Comparison of ENCODE assay signal across 2 cellular contexts in the genomic region with DNA sequence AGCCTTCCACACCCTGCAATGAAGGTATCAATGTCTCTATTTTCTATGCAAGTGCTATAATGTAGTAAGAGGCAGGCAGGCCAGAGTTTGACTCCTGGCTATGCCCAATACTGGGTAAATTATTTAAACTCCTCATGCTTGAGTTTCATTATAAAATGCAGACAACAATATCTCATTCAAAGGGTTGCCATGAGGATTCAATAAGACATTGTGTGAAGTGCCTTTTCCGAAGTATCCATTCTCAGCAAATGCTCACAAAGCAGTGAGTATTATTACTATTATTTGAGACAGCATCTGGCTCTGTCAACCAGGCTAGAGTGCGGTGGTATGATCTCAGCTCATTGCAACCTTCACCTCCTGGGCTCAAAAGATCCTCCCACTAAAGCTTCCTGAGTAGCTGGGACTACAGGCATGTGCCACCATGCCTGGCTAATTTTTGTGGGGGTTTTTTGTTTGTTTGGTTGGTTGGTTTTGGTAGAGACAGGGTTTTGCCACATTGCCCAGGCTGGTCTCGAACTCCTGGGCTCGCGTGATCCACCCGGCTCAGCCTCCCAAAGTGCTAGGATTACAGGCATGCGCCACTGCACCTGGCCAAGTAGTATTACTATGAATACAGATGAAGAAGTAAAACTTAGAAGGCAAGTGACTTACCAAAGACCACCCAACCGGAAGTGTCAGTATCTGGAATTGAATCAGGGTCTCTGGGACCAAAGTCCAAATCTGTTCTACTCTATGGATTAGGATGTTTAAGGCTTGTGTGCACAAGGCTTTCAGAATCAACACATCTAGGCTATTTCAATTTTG.
TF ChIP-seq lines count a peak whose summit lies in the region.

No MANE protein-coding gene starts in this region.

TF ChIP-seq in IMR-90, 13 proteins besides CTCF, POLR2A, EP300 and RAD21:
- TF ChIP-seq MAFK (IDR thresholded peaks at IDR 0.05; ENCODE audit: low read depth, low read length) (no peak), BHLHE40 (IDR thresholded peaks at IDR 0.05; ENCODE audit: low read depth, low read length) (no peak), MXI1 (IDR thresholded peaks at IDR 0.05; ENCODE audit: borderline replicate concordance, low read depth, low read length) (no peak), RCOR1 (IDR thresholded peaks at IDR 0.05; ENCODE audit: insufficient replicate concordance, low read length) (no peak), FOS (IDR thresholded peaks at IDR 0.05; ENCODE audit: low read depth, low read length) (no peak), SMC3 (IDR thresholded peaks at IDR 0.05; ENCODE audit: low read depth, low read length) (no peak), CHD1 (IDR thresholded peaks at IDR 0.05; ENCODE audit: low read depth, low read length) (no peak), NFE2L2 (IDR thresholded peaks at IDR 0.05; ENCODE audit: low read depth, low read length) (no peak), CEBPB (IDR thresholded peaks at IDR 0.05; ENCODE audit: low read depth, low read length) (no peak), RFX5 (IDR thresholded peaks at IDR 0.05; ENCODE audit: low read depth, low read length) (no peak), MAZ (IDR thresholded peaks at IDR 0.05; ENCODE audit: borderline replicate concordance, low read depth, low read length) (no peak)
- TF ChIP-seq, protein P1, sequence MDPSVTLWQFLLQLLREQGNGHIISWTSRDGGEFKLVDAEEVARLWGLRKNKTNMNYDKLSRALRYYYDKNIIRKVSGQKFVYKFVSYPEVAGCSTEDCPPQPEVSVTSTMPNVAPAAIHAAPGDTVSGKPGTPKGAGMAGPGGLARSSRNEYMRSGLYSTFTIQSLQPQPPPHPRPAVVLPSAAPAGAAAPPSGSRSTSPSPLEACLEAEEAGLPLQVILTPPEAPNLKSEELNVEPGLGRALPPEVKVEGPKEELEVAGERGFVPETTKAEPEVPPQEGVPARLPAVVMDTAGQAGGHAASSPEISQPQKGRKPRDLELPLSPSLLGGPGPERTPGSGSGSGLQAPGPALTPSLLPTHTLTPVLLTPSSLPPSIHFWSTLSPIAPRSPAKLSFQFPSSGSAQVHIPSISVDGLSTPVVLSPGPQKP (IDR thresholded peaks at IDR 0.05; ENCODE audit: borderline replicate concordance, low read depth, low read length) = no peak
- TF ChIP-seq, protein P2, sequence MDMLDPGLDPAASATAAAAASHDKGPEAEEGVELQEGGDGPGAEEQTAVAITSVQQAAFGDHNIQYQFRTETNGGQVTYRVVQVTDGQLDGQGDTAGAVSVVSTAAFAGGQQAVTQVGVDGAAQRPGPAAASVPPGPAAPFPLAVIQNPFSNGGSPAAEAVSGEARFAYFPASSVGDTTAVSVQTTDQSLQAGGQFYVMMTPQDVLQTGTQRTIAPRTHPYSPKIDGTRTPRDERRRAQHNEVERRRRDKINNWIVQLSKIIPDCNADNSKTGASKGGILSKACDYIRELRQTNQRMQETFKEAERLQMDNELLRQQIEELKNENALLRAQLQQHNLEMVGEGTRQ (IDR thresholded peaks at IDR 0.05; ENCODE audit: low read depth, low read length) = no peak
TF ChIP-seq in IMR-90: peak in this region for 0.

TF ChIP-seq in GM12878, 131 proteins besides CTCF, POLR2A, EP300 and RAD21:
- TF ChIP-seq PAX8 (IDR thresholded peaks at IDR 0.05) (no peak), RAD51 (IDR thresholded peaks at IDR 0.05) (no peak), NR2F1 (conservative IDR thresholded peaks at IDR 0.05) (no peak), RBBP5 (conservative IDR thresholded peaks at IDR 0.05) (no peak), MEF2A (IDR thresholded peaks at IDR 0.05; ENCODE audit: insufficient read depth, low read depth, low read length) (no peak), SPI1 (IDR thresholded peaks at IDR 0.05; ENCODE audit: borderline replicate concordance, insufficient read depth, low read depth, low read length) (no peak), RUNX3 (IDR thresholded peaks at IDR 0.05; ENCODE audit: low read length) (no peak), SUZ12 (IDR thresholded peaks at IDR 0.05; ENCODE audit: unreplicated experiment) (no peak), FOXM1 (IDR thresholded peaks at IDR 0.05; ENCODE audit: low read depth, low read length) (no peak), IKZF1 (conservative IDR thresholded peaks at IDR 0.05) (no peak)
- TF ChIP-seq, protein P3, sequence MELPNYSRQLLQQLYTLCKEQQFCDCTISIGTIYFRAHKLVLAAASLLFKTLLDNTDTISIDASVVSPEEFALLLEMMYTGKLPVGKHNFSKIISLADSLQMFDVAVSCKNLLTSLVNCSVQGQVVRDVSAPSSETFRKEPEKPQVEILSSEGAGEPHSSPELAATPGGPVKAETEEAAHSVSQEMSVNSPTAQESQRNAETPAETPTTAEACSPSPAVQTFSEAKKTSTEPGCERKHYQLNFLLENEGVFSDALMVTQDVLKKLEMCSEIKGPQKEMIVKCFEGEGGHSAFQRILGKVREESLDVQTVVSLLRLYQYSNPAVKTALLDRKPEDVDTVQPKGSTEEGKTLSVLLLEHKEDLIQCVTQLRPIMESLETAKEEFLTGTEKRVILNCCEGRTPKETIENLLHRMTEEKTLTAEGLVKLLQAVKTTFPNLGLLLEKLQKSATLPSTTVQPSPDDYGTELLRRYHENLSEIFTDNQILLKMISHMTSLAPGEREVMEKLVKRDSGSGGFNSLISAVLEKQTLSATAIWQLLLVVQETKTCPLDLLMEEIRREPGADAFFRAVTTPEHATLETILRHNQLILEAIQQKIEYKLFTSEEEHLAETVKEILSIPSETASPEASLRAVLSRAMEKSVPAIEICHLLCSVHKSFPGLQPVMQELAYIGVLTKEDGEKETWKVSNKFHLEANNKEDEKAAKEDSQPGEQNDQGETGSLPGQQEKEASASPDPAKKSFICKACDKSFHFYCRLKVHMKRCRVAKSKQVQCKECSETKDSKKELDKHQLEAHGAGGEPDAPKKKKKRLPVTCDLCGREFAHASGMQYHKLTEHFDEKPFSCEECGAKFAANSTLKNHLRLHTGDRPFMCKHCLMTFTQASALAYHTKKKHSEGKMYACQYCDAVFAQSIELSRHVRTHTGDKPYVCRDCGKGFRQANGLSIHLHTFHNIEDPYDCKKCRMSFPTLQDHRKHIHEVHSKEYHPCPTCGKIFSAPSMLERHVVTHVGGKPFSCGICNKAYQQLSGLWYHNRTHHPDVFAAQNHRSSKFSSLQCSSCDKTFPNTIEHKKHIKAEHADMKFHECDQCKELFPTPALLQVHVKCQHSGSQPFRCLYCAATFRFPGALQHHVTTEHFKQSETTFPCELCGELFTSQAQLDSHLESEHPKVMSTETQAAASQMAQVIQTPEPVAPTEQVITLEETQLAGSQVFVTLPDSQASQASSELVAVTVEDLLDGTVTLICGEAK (IDR thresholded peaks at IDR 0.05; ENCODE audit: borderline replicate concordance) = no peak
- TF ChIP-seq, protein P4, sequence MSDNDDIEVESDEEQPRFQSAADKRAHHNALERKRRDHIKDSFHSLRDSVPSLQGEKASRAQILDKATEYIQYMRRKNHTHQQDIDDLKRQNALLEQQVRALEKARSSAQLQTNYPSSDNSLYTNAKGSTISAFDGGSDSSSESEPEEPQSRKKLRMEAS (IDR thresholded peaks at IDR 0.05; ENCODE audit: low read depth, low read length) = no peak
- TF ChIP-seq, protein P5, sequence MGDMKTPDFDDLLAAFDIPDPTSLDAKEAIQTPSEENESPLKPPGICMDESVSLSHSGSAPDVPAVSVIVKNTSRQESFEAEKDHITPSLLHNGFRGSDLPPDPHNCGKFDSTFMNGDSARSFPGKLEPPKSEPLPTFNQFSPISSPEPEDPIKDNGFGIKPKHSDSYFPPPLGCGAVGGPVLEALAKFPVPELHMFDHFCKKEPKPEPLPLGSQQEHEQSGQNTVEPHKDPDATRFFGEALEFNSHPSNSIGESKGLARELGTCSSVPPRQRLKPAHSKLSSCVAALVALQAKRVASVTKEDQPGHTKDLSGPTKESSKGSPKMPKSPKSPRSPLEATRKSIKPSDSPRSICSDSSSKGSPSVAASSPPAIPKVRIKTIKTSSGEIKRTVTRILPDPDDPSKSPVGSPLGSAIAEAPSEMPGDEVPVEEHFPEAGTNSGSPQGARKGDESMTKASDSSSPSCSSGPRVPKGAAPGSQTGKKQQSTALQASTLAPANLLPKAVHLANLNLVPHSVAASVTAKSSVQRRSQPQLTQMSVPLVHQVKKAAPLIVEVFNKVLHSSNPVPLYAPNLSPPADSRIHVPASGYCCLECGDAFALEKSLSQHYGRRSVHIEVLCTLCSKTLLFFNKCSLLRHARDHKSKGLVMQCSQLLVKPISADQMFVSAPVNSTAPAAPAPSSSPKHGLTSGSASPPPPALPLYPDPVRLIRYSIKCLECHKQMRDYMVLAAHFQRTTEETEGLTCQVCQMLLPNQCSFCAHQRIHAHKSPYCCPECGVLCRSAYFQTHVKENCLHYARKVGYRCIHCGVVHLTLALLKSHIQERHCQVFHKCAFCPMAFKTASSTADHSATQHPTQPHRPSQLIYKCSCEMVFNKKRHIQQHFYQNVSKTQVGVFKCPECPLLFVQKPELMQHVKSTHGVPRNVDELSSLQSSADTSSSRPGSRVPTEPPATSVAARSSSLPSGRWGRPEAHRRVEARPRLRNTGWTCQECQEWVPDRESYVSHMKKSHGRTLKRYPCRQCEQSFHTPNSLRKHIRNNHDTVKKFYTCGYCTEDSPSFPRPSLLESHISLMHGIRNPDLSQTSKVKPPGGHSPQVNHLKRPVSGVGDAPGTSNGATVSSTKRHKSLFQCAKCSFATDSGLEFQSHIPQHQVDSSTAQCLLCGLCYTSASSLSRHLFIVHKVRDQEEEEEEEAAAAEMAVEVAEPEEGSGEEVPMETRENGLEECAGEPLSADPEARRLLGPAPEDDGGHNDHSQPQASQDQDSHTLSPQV (IDR thresholded peaks at IDR 0.05) = no peak
- TF ChIP-seq, protein P6, sequence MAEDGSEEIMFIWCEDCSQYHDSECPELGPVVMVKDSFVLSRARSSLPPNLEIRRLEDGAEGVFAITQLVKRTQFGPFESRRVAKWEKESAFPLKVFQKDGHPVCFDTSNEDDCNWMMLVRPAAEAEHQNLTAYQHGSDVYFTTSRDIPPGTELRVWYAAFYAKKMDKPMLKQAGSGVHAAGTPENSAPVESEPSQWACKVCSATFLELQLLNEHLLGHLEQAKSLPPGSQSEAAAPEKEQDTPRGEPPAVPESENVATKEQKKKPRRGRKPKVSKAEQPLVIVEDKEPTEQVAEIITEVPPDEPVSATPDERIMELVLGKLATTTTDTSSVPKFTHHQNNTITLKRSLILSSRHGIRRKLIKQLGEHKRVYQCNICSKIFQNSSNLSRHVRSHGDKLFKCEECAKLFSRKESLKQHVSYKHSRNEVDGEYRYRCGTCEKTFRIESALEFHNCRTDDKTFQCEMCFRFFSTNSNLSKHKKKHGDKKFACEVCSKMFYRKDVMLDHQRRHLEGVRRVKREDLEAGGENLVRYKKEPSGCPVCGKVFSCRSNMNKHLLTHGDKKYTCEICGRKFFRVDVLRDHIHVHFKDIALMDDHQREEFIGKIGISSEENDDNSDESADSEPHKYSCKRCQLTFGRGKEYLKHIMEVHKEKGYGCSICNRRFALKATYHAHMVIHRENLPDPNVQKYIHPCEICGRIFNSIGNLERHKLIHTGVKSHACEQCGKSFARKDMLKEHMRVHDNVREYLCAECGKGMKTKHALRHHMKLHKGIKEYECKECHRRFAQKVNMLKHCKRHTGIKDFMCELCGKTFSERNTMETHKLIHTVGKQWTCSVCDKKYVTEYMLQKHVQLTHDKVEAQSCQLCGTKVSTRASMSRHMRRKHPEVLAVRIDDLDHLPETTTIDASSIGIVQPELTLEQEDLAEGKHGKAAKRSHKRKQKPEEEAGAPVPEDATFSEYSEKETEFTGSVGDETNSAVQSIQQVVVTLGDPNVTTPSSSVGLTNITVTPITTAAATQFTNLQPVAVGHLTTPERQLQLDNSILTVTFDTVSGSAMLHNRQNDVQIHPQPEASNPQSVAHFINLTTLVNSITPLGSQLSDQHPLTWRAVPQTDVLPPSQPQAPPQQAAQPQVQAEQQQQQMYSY (CRISPR knock-in tag; IDR thresholded peaks at IDR 0.05) = no peak
